In genomic region chr2:20080415-20080814, GRCh38 we compare ENCODE assay signal across 19 cellular contexts. TPM values are rescaled to one million over a fixed set of nuclear protein-coding genes. Genes with fewer than 3 reads are reported as not detected.
DNase-seq lines count a peak whose midpoint lies in the region; ATAC-seq and TF ChIP-seq lines count a peak whose summit lies in the region.
"Had no signal": no experiment of that assay in that cellular context is flagged by ENCODE, and none has a peak within 500 bp of the region (broad histone marks: within the 10 kb centered on the region; RNA-seq: fewer than 3 reads in every experiment).

No MANE protein-coding gene starts in this region.

- H3K36me3 ChIP-seq in HUES64 (ENCODE audit: insufficient read depth, low read length), result no peaks in the 10 kb centered on the region
- no peaks in the 10 kb centered on the region for H3K36me3 ChIP-seq in vagina

- DNase-seq in ecto neural progenitor cell (ENCODE audit: low spot score), result peak; percentile 68
- DNase-seq in vagina (ENCODE audit: extremely low spot score in 2 of 2), result peak; percentile 31 to 79
- DNase-seq in activated T-cell treated with anti-CD3 and anti-CD28 coated beads, Interleukin-2, amount 50 U/mL, for 4 hours, result no peak
- DNase-seq in NCI-H128 (lab: John Stamatoyannopoulos, UW; ENCODE audit: unreplicated experiment), result no peak
- DNase-seq: CD4-positive, CD25-positive, alpha-beta regulatory T cell; EL; Karpas-422; MV-4-11; NCI-H1417; NCI-H187; NCI-H510A treated with DMSO at 0.1 percent for 48 hours; NCI-H748 treated with DMSO at 0.1 percent for 48 hours; PC-9; SIG-M5 had no signal

- H3K27ac ChIP-seq in HUES64 (ENCODE audit: low read depth, low read length), result peak overlapping the region; percentile 34; the same call in 1 of the 2 replicates
- H3K27ac ChIP-seq in vagina, result no peak overlapping the region
- H3K27ac ChIP-seq: PC-9 had no signal

- no peak for TF ChIP-seq POLR2A in vagina (IDR thresholded peaks at IDR 0.05)

- H3K4me1 ChIP-seq in HUES64 (ENCODE audit: insufficient read depth, low read length) (peaks cover 17% of the 10 kb centered on the region), vagina (no peaks in the 10 kb centered on the region)

- H3K36me3 Mint-ChIP-seq in nephron (ENCODE audit: low read depth), result no peaks in the 10 kb centered on the region
- H3K36me3 Mint-ChIP-seq in activated T-cell treated with anti-CD3 and anti-CD28 coated beads, Interleukin-2, amount 50 U/mL, for 4 hours (ENCODE audit: insufficient read depth), result no peaks in the 10 kb centered on the region
- H3K36me3 Mint-ChIP-seq: CD4-positive, CD25-positive, alpha-beta regulatory T cell had no signal

- 79% methylated on average over 10 of the region's 10 CpGs for WGBS in HUES64

- no peaks in the 10 kb centered on the region for H3K27me3 ChIP-seq in HUES64 (ENCODE audit: insufficient read depth, low read length)
- H3K27me3 ChIP-seq in vagina, result no peaks in the 10 kb centered on the region

- H3K27me3 Mint-ChIP-seq in nephron (ENCODE audit: low read depth), result no peaks in the 10 kb centered on the region
- H3K27me3 Mint-ChIP-seq in activated T-cell treated with anti-CD3 and anti-CD28 coated beads, Interleukin-2, amount 50 U/mL, for 4 hours (ENCODE audit: low read depth), result peaks cover 3% of the 10 kb centered on the region

- no peak for ATAC-seq in activated T-cell treated with anti-CD3 and anti-CD28 coated beads, Interleukin-2, amount 50 U/mL, for 4 hours
- no peak for ATAC-seq in GM18867 (IDR thresholded peaks at IDR 0.05; ENCODE audit: unreplicated experiment)
- ATAC-seq: SK-N-SH treated with all-trans-retinoic acid at 6 μM for 48 hours had no signal

- H3K4me3 Mint-ChIP-seq in nephron, result no peak overlapping the region
- no peak overlapping the region for H3K4me3 Mint-ChIP-seq in activated T-cell treated with anti-CD3 and anti-CD28 coated beads, Interleukin-2, amount 50 U/mL, for 4 hours
- H3K4me3 Mint-ChIP-seq: CD4-positive, CD25-positive, alpha-beta regulatory T cell; IgD-negative memory B cell had no signal

- H3K9me3 Mint-ChIP-seq in nephron, result peaks cover 3% of the 10 kb centered on the region
- no peaks in the 10 kb centered on the region for H3K9me3 Mint-ChIP-seq in activated T-cell treated with anti-CD3 and anti-CD28 coated beads, Interleukin-2, amount 50 U/mL, for 4 hours
- H3K9me3 Mint-ChIP-seq: CD4-positive, CD25-positive, alpha-beta regulatory T cell had no signal

- no peak overlapping the region for H3K9ac ChIP-seq in HUES64 (ENCODE audit: low read depth, low read length)

- peak overlapping the region; percentile 79 to 88 (median 86) for H3K27ac Mint-ChIP-seq in nephron
- H3K27ac Mint-ChIP-seq: CD4-positive, CD25-positive, alpha-beta regulatory T cell had no signal

- H3K9me3 ChIP-seq in HUES64 (ENCODE audit: insufficient read depth, low read depth, low read length) (no peaks in the 10 kb centered on the region), vagina (no peaks in the 10 kb centered on the region)

- H3K4me3 ChIP-seq in HUES64 (ENCODE audit: low read length), result no peak overlapping the region
- H3K4me3 ChIP-seq in vagina, result no peak overlapping the region
- H3K4me3 ChIP-seq: PC-9 had no signal

- peaks cover 31% of the 10 kb centered on the region for H3K4me1 Mint-ChIP-seq in nephron
- H3K4me1 Mint-ChIP-seq in activated T-cell treated with anti-CD3 and anti-CD28 coated beads, Interleukin-2, amount 50 U/mL, for 4 hours (ENCODE audit: low read depth), result no peaks in the 10 kb centered on the region
- H3K4me1 Mint-ChIP-seq: CD4-positive, CD25-positive, alpha-beta regulatory T cell; IgD-negative memory B cell had no signal

- intact Hi-C loops in vagina (cut with DNase I), result no loop called here

- no peak for TF ChIP-seq CTCF in nephron (IDR thresholded peaks at IDR 0.05; ENCODE audit: unreplicated experiment in 3 of 3)
- no peak for TF ChIP-seq CTCF in vagina (IDR thresholded peaks at IDR 0.05)

RNA-seq across cellular contexts. Expression of gene LAPTM4A, which starts 29.0 kb away (rescaled TPM):
- 165 TPM for polyA plus RNA-seq in HUES64 (2013, experiment 1 of 2)
- polyA plus RNA-seq in HUES64 (2013, experiment 2 of 2), result 183 TPM
- total RNA-seq in vagina, result 172 TPM
- total RNA-seq in activated T-cell treated with anti-CD3 and anti-CD28 coated beads, Interleukin-2, amount 50 U/mL, for 4 hours, result 10 to 100 TPM; 27.3 to 30.0 (median 29.7) TPM

Comparison
In these comparisons a context has a peak if more than half of its experiments do, and no peak if none do; other contexts are left out.
1. DNase-seq: peak in ecto neural progenitor cell (single experiment) and vagina (2 of 2); none in activated T-cell treated with anti-CD3 and anti-CD28 coated beads, Interleukin-2, amount 50 U/mL, for 4 hours (single experiment) and NCI-H128 (single experiment).